13 cellular contexts compared by ENCODE assay signal in genomic region chr15:52651114-52651513, GRCh38. TPM values are rescaled to one million over a fixed set of nuclear protein-coding genes. Genes with fewer than 3 reads are reported as not detected.
DNase-seq lines count a peak whose midpoint lies in the region; ATAC-seq, FAIRE-seq and TF ChIP-seq lines count a peak whose summit lies in the region.
"Had no signal": no experiment of that assay in that cellular context is flagged by ENCODE, and none has a peak within 500 bp of the region (broad histone marks: within the 10 kb centered on the region; RNA-seq: fewer than 3 reads in every experiment).

No MANE protein-coding gene starts in this region.

- H3K4me3 Mint-ChIP-seq in CD4-positive, alpha-beta T cell, result no peak overlapping the region

- H3K9me3 Mint-ChIP-seq in CD4-positive, alpha-beta T cell, result no peaks in the 10 kb centered on the region
- H3K9me3 Mint-ChIP-seq: CD8-positive, alpha-beta T cell; effector memory CD8-positive, alpha-beta T cell had no signal

- CTCF ChIA-PET in CD4-positive, alpha-beta T cell (lab: Charles Lee), result interaction anchor here (0.9 kb wide), 1 partner anchor 83 kb away, joined by 3 read pairs; no protein-coding TSS in a partner anchor
- CTCF ChIA-PET in Panc1 (lab: Charles Lee), result no interaction called here
- CTCF ChIA-PET in endothelial cell of umbilical vein (lab: Charles Lee), result interaction anchor here (1.3 to 2.1 kb wide), 3 partner anchors 19 to 85 kb away, joined by 4 to 7 read pairs (median 5); no protein-coding TSS in a partner anchor

- TF ChIP-seq POLR2A in endothelial cell of umbilical vein (IDR thresholded peaks at IDR 0.05; ENCODE audit: low read depth, low read length) (no peak), GM12892 (IDR thresholded peaks at IDR 0.05; ENCODE audit: low read depth, low read length) (no peak)

- H3K79me2 ChIP-seq in endothelial cell of umbilical vein (ENCODE audit: control insufficient read depth, insufficient read depth, low read length), result no peaks in the 10 kb centered on the region

- peak overlapping the region; percentile 43 for H3K27ac Mint-ChIP-seq in CD4-positive, alpha-beta T cell
- H3K27ac Mint-ChIP-seq: CD8-positive, alpha-beta T cell had no signal

- BruUV-seq in Panc1 (replicated peaks; lab: Mats Ljungman, UMichigan) (no TSS peak), endothelial cell of umbilical vein (replicated peaks; lab: Mats Ljungman, UMichigan) (no TSS peak)

- no peaks in the 10 kb centered on the region for H3K27me3 Mint-ChIP-seq in CD4-positive, alpha-beta T cell
- H3K27me3 Mint-ChIP-seq: effector memory CD8-positive, alpha-beta T cell had no signal

- peak overlapping the region; percentile 55 for H3K9ac ChIP-seq in endothelial cell of umbilical vein (replicated peaks; ENCODE audit: extremely low read depth, insufficient read depth, low read length)

- TF ChIP-seq CTCF in CD4-positive, alpha-beta T cell (IDR thresholded peaks at IDR 0.05), result no peak
- TF ChIP-seq CTCF in Panc1 (IDR thresholded peaks at IDR 0.05) (no peak), endothelial cell of umbilical vein (IDR thresholded peaks at IDR 0.05; ENCODE audit: extremely low read depth in 1 of 2, insufficient read depth in 1 of 2, low read depth in 1 of 2, low read length in 2 of 2) (no peak), psoas muscle (IDR thresholded peaks at IDR 0.05) (no peak)

- no peaks in the 10 kb centered on the region for H3K9me3 ChIP-seq in CD4-positive, alpha-beta T cell (ENCODE audit: control insufficient read depth, low read length)
- no peaks in the 10 kb centered on the region for H3K9me3 ChIP-seq in Panc1 (ENCODE audit: control insufficient read depth, insufficient read depth, low read depth, low read length)
- H3K9me3 ChIP-seq in endothelial cell of umbilical vein (replicated peaks; ENCODE audit: control insufficient read depth, insufficient read depth, low read length), result no peaks in the 10 kb centered on the region
- no peaks in the 10 kb centered on the region for H3K9me3 ChIP-seq in psoas muscle

- no peaks in the 10 kb centered on the region for H3K9me1 ChIP-seq in endothelial cell of umbilical vein (replicated peaks; ENCODE audit: control insufficient read depth, extremely low read depth, insufficient read depth, low read length)

- ATAC-seq in CD4-positive, alpha-beta T cell (ENCODE audit: poor library complexity), result no peak
- ATAC-seq in Panc1 (no peak), psoas muscle (no peak)

- H3K4me1 ChIP-seq in Panc1 (ENCODE audit: control insufficient read depth, insufficient read depth, low read length) (peaks cover 49% of the 10 kb centered on the region), endothelial cell of umbilical vein (ENCODE audit: control insufficient read depth, extremely low read depth, insufficient read depth, low read length) (peaks cover 29% of the 10 kb centered on the region), psoas muscle (peaks cover 80% of the 10 kb centered on the region)

- H3K4me2 ChIP-seq in endothelial cell of umbilical vein (ENCODE audit: insufficient read depth, low read length), result peak overlapping the region; percentile 94

- H3K27ac ChIP-seq in CD4-positive, alpha-beta T cell (ENCODE audit: low read depth, low read length), result no peak overlapping the region
- H3K27ac ChIP-seq in Panc1 (ENCODE audit: low read length) (peak overlapping the region; percentile 93), endothelial cell of umbilical vein (ENCODE audit: insufficient read depth, low read depth, low read length) (peak overlapping the region; percentile 40), psoas muscle (peak overlapping the region; percentile 77)

- H4K20me1 ChIP-seq in endothelial cell of umbilical vein (replicated peaks; ENCODE audit: control insufficient read depth, extremely low read depth, insufficient read depth, low read length), result no peaks in the 10 kb centered on the region

- DNase-seq in CD4-positive, alpha-beta T cell, result no peak
- DNase-seq in Panc1 (ENCODE audit: low read depth, low spot score), result no peak
- no peak for DNase-seq in endothelial cell of umbilical vein (ENCODE audit: low read depth, low spot score)
- DNase-seq in psoas muscle, result no peak
- no peak for DNase-seq in NCI-H524 (lab: John Stamatoyannopoulos, UW)
- no peak for DNase-seq in DMS53 treated with DMSO at 0.1 percent for 48 hours (lab: John Stamatoyannopoulos, UW; ENCODE audit: unreplicated experiment)
- DNase-seq in GM12892 (ENCODE audit: insufficient read length), result no peak
- DNase-seq in effector CD4-positive, alpha-beta T cell, result no peak
- DNase-seq: activated CD4-positive, alpha-beta T cell treated with anti-CD3 and anti-CD28 coated beads, Interleukin-2, amount 50 U/mL, for 4 hours; activated naive CD4-positive, alpha-beta T cell treated with Interleukin-2 at 50 U/mL for 16 hours; GOT3 had no signal

- H3K36me3 ChIP-seq in Panc1 (ENCODE audit: control insufficient read depth, insufficient read depth, low read length) (no peaks in the 10 kb centered on the region; the same call in 1 of the 2 replicates), endothelial cell of umbilical vein (ENCODE audit: control insufficient read depth in 2 of 2, extremely low read depth in 1 of 2, insufficient read depth in 2 of 2, low read length in 2 of 2) (peaks cover 2 to 4% of the 10 kb centered on the region in 2 experiments), psoas muscle (ENCODE audit: insufficient read depth in 1 of 2, low read depth in 1 of 2) (peaks cover 3 to 75% of the 10 kb centered on the region in 2 donors)

- in situ Hi-C loops in Panc1 (cut with HindIII; ENCODE audit: low pct_unique_long_range_greater_than_20kb, low sequenced_read_pairs), result no loop called here

- dilution Hi-C loops in endothelial cell of umbilical vein (cut with MboI; ENCODE audit: extremely low pct_ligation_motif_present, low sequenced_read_pairs), result no loop called here

- H2AFZ ChIP-seq in endothelial cell of umbilical vein (ENCODE audit: low read depth, low read length), result no peak overlapping the region

- intact Hi-C loops in CD4-positive, alpha-beta T cell (cut with DNase I, micrococcal nuclease), result loop anchor here in 1 of 2 experiments (2.0 kb wide), 1 partner anchor 16 kb away; no protein-coding TSS in a partner anchor
- intact Hi-C loops in Panc1 (cut with micrococcal nuclease; ENCODE audit: unreplicated experiment) (no loop called here), endothelial cell of umbilical vein (cut with micrococcal nuclease) (no loop called here), psoas muscle (cut with DNase I) (no loop called here)

- WGBS in psoas muscle, 3 donors, result 87 to 95% (median 92%) methylated on average over 1 of the region's 1 CpG

- POLR2A ChIA-PET in CD4-positive, alpha-beta T cell (lab: Charles Lee), result interaction anchor here (0.9 kb wide), 1 partner anchor 28 kb away, joined by 3 read pairs; the partner anchor contains the start of gene ATOSA
- POLR2A ChIA-PET in Panc1 (lab: Charles Lee), result interaction anchor here (0.8 to 1.1 kb wide), 2 partner anchors 9 to 22 kb away, joined by 3 read pairs; no protein-coding TSS in a partner anchor
- POLR2A ChIA-PET in endothelial cell of umbilical vein (lab: Charles Lee), result interaction anchor here (1.1 kb wide), 1 partner anchor 28 kb away, joined by 5 read pairs; the partner anchor contains the start of gene ATOSA

- FAIRE-seq in endothelial cell of umbilical vein (lab: Jason Lieb, UNC) (no peak), GM12892 (lab: Jason Lieb, UNC) (no peak)

- peak overlapping the region in 1 of 2 experiments; percentile 36; a peak in 2 of 4 replicates for H3K4me3 ChIP-seq in Panc1 (ENCODE audit: low read depth in 2 of 2, low read length in 2 of 2)
- no peak overlapping the region for H3K4me3 ChIP-seq in endothelial cell of umbilical vein (replicated peaks in 1 of 3; ENCODE audit: insufficient read depth in 1 of 3, low read depth in 1 of 3, low read length in 3 of 3)
- H3K4me3 ChIP-seq in psoas muscle, result peak overlapping the region; percentile 32

- H3K27me3 ChIP-seq in CD4-positive, alpha-beta T cell (ENCODE audit: control insufficient read depth, insufficient read depth, low read length), result no peaks in the 10 kb centered on the region
- no peaks in the 10 kb centered on the region for H3K27me3 ChIP-seq in Panc1 (ENCODE audit: control insufficient read depth, insufficient read depth, low read length)
- no peaks in the 10 kb centered on the region for H3K27me3 ChIP-seq in endothelial cell of umbilical vein (ENCODE audit: control insufficient read depth in 2 of 2, insufficient read depth in 2 of 2, low read length in 2 of 2)
- H3K27me3 ChIP-seq in psoas muscle (ENCODE audit: insufficient read depth in 3 of 3, low read length in 2 of 3), result no peaks in the 10 kb centered on the region

- H3K4me1 Mint-ChIP-seq in CD4-positive, alpha-beta T cell (ENCODE audit: low read depth), result peaks cover 22% of the 10 kb centered on the region

- peaks cover 78% of the 10 kb centered on the region for H3K36me3 Mint-ChIP-seq in CD4-positive, alpha-beta T cell (ENCODE audit: low read depth)

TF ChIP-seq in endothelial cell of umbilical vein, 7 proteins besides CTCF, POLR2A, EP300 and RAD21 (continues in another document):
- TF ChIP-seq MAX (IDR thresholded peaks at IDR 0.05; ENCODE audit: insufficient read depth, insufficient read length), result no peak
- no peak for TF ChIP-seq POLR2AphosphoS5 (IDR thresholded peaks at IDR 0.05; ENCODE audit: insufficient read depth, low read depth, low read length)
- TF ChIP-seq MYC (IDR thresholded peaks at IDR 0.05; ENCODE audit: low read depth, low read length), result no peak
- no peak for TF ChIP-seq FOS (IDR thresholded peaks at IDR 0.05; ENCODE audit: borderline replicate concordance, insufficient read depth, low read length)
- no peak for TF ChIP-seq JUN (IDR thresholded peaks at IDR 0.05; ENCODE audit: borderline replicate concordance, insufficient read depth, insufficient read length, low read depth)
- no peak for TF ChIP-seq EZH2 (IDR thresholded peaks at IDR 0.05; ENCODE audit: borderline replicate concordance, low read depth, low read length, severe bottlenecking)

RNA-seq across cellular contexts. Expression of gene ATOSA, which starts 28.1 kb away (rescaled TPM):
- 100 to 1,000 TPM; 137 TPM for total RNA-seq in CD4-positive, alpha-beta T cell
- total RNA-seq in Panc1 (2021; ENCODE audit: unreplicated experiment), result 18.5 TPM
- 10.6 TPM for polyA plus RNA-seq in Panc1 (2012; ENCODE audit: insufficient read length)
- 39.1 and 41.1 TPM in 2 replicates for total RNA-seq in endothelial cell of umbilical vein
- polyA plus RNA-seq in endothelial cell of umbilical vein, result 17.1 and 19.4 TPM in 2 replicates
- polyA plus RNA-seq in endothelial cell of umbilical vein (2011; cell fraction: cytosol; rRNA removed), result 15.4 and 16.5 TPM in 2 replicates
- 90.8 and 104 TPM in 2 replicates for polyA plus RNA-seq in endothelial cell of umbilical vein (2011; cell fraction: nucleus; rRNA removed)
- polyA plus RNA-seq in endothelial cell of umbilical vein (2012), result 17.6 and 26.1 TPM in 2 replicates
- 49.2 and 57.4 TPM in 2 replicates for polyA minus RNA-seq in endothelial cell of umbilical vein
- 8.9 TPM for polyA minus RNA-seq in endothelial cell of umbilical vein (2011; cell fraction: cytosol; rRNA and poly(A)+ RNA removed)
- polyA minus RNA-seq in endothelial cell of umbilical vein (2011; cell fraction: nucleus; rRNA and poly(A)+ RNA removed), result 112 and 162 TPM in 2 replicates
- total RNA-seq in psoas muscle, result 10 to 100 TPM; 45.5 to 71.7 (median 57.6) TPM
- 100 to 1,000 TPM in 1 of 3 donors, 10 to 100 TPM in 1, 1 to 10 TPM in 1; 9.8 to 129 (median 67.6) TPM for polyA plus RNA-seq in psoas muscle
- polyA plus RNA-seq in GM12892 (2012; ENCODE audit: missing spikeins), result 14.3 TPM
